In genomic region chr22:33853200-33854097, GRCh38 we compare ENCODE assay signal across 8 cellular contexts.
DNase-seq lines count a peak whose midpoint lies in the region; ATAC-seq and TF ChIP-seq lines count a peak whose summit lies in the region.

No MANE protein-coding gene starts in this region.

- peaks cover 0 to 14% (median 5%) of the 10 kb centered on the region in 4 donors for H3K4me1 Mint-ChIP-seq in CD4-positive, CD25-positive, alpha-beta regulatory T cell
- H3K4me1 Mint-ChIP-seq in T-cell, result peaks cover 11 to 18% (median 15%) of the 10 kb centered on the region in 3 donors

- H3K4me3 Mint-ChIP-seq in CD4-positive, CD25-positive, alpha-beta regulatory T cell, result peak overlapping the region; percentile 47 to 90 (median 84)
- peak overlapping the region; percentile 77 to 86 (median 78) for H3K4me3 Mint-ChIP-seq in T-cell

- POLR2A ChIA-PET in T-cell (lab: Charles Lee), result no interaction called here

- H3K36me3 ChIP-seq in CD4-positive, CD25-positive, alpha-beta regulatory T cell (ENCODE audit: control insufficient read depth, insufficient read depth, low read length), result no peaks in the 10 kb centered on the region
- H3K36me3 ChIP-seq in urinary bladder (ENCODE audit: insufficient read depth), result no peaks in the 10 kb centered on the region

- H3K4me1 ChIP-seq in CD4-positive, CD25-positive, alpha-beta regulatory T cell (ENCODE audit: control insufficient read depth, insufficient read depth, low read length, poor library complexity, severe bottlenecking), result no peaks in the 10 kb centered on the region
- no peaks in the 10 kb centered on the region for H3K4me1 ChIP-seq in urinary bladder (ENCODE audit: insufficient read depth)

- 45% methylated on average over 9 of the region's 9 CpGs for WGBS in urinary bladder

- ATAC-seq in CD4-positive, CD25-positive, alpha-beta regulatory T cell (ENCODE audit: low read depth in 2 of 2), result peak in 1 of 2 donors; percentile 31
- ATAC-seq in GM19025 (IDR thresholded peaks at IDR 0.05; ENCODE audit: low read depth, unreplicated experiment) (peak; percentile 90), HG03565 (IDR thresholded peaks at IDR 0.05; ENCODE audit: unreplicated experiment) (peak; percentile 85), T-cell (replicated peaks in 1 of 4) (no peak)

- H3K27me3 Mint-ChIP-seq in CD4-positive, CD25-positive, alpha-beta regulatory T cell, result no peaks in the 10 kb centered on the region
- no peaks in the 10 kb centered on the region for H3K27me3 Mint-ChIP-seq in T-cell

- no peaks in the 10 kb centered on the region for H3K9me3 ChIP-seq in CD4-positive, CD25-positive, alpha-beta regulatory T cell (ENCODE audit: control insufficient read depth in 2 of 2, low read length in 2 of 2)

- CTCF ChIA-PET in T-cell (lab: Charles Lee), result no interaction called here

- DNase-seq in CD4-positive, CD25-positive, alpha-beta regulatory T cell, result peak in 2 of 3 donors; percentile 1 to 62
- DNase-seq in T-cell, result peak in 1 of 34 experiments; percentile 4
- DNase-seq in epithelial cell of proximal tubule (ENCODE audit: low read depth), result peak; percentile 40
- peak; percentile 79 for DNase-seq in mucosa of gallbladder (ENCODE audit: low spot score)
- DNase-seq in GDM1 (lab: John Stamatoyannopoulos, UW), result no peak

- no peak for TF ChIP-seq CTCF in epithelial cell of proximal tubule (conservative IDR thresholded peaks at IDR 0.05; ENCODE audit: low read depth, low read length)

- no peak overlapping the region for H3K27ac ChIP-seq in CD4-positive, CD25-positive, alpha-beta regulatory T cell (ENCODE audit: insufficient read depth, low read length, poor library complexity, severe bottlenecking)
- H3K27ac ChIP-seq in urinary bladder (ENCODE audit: low read depth), result peak overlapping the region; percentile 13

- peak overlapping the region; percentile 85 for H3K4me3 ChIP-seq in CD4-positive, CD25-positive, alpha-beta regulatory T cell (ENCODE audit: low read depth, low read length)
- H3K4me3 ChIP-seq in epithelial cell of proximal tubule (ENCODE audit: low read depth, low read length) (peak overlapping the region; percentile 60), urinary bladder (ENCODE audit: low read depth, low read length) (peak overlapping the region; percentile 37)

- no peaks in the 10 kb centered on the region for H3K36me3 Mint-ChIP-seq in CD4-positive, CD25-positive, alpha-beta regulatory T cell
- H3K36me3 Mint-ChIP-seq in T-cell, result no peaks in the 10 kb centered on the region

- H3K9me3 Mint-ChIP-seq in CD4-positive, CD25-positive, alpha-beta regulatory T cell, result peaks cover 0 to 5% (median 0%) of the 10 kb centered on the region in 7 donors
- H3K9me3 Mint-ChIP-seq in T-cell, result peaks cover 0 to 6% (median 0%) of the 10 kb centered on the region in 3 donors

- H3K27me3 ChIP-seq in CD4-positive, CD25-positive, alpha-beta regulatory T cell (ENCODE audit: control insufficient read depth, insufficient read depth, low read length), result no peaks in the 10 kb centered on the region

- peak overlapping the region; percentile 67 to 93 (median 81) for H3K27ac Mint-ChIP-seq in CD4-positive, CD25-positive, alpha-beta regulatory T cell
- peak overlapping the region in 1 of 2 donors; percentile 68 for H3K27ac Mint-ChIP-seq in T-cell

Comparison
In these comparisons a context has a peak if more than half of its experiments do, and no peak if none do; other contexts are left out.
1. ATAC-seq: peak in GM19025 (single experiment) and HG03565 (single experiment); none in T-cell (0 of 4).
2. Peak in every context shown above with its lines, with median percentiles within 50 percentile points of each other: H3K4me3 ChIP-seq.